ENCODE assay signal across 1 cellular context in genomic region chr6:44387346-44388134, GRCh38.
TF ChIP-seq lines count a peak whose summit lies in the region.

Gene CDC5L (plus strand): TSS chr6:44387706. CDS start chr6:44387824, 118 bp downstream.

TF ChIP-seq in HepG2, 621 proteins besides CTCF, POLR2A, EP300 and RAD21 (continued from another document and continues in another):
- TF ChIP-seq KIAA2018 (CRISPR knock-in tag; IDR thresholded peaks at IDR 0.05; ENCODE audit: borderline replicate concordance) (no peak), RFX1 (IDR thresholded peaks at IDR 0.05) (no peak), ZNF230 (CRISPR knock-in tag; IDR thresholded peaks at IDR 0.05) (0 out of 2 replicates have a peak, but pooled peaks have one; percentile 60), ARID2 (CRISPR knock-in tag; IDR thresholded peaks at IDR 0.05; ENCODE audit: borderline replicate concordance) (no peak), ZNF567 (CRISPR knock-in tag; IDR thresholded peaks at IDR 0.05; ENCODE audit: borderline replicate concordance) (no peak; the same call in none of the 2 replicates), KLF11 (CRISPR knock-in tag; IDR thresholded peaks at IDR 0.05) (no peak), WIZ (CRISPR knock-in tag; IDR thresholded peaks at IDR 0.05) (no peak; the same call in 1 of the 2 replicates), RBFOX2 (IDR thresholded peaks at IDR 0.05; ENCODE audit: low read depth, low read length) (peak; percentile 82), FOSL2 (CRISPR knock-in tag; IDR thresholded peaks at IDR 0.05) (peak; percentile 46; the same call in 1 of the 2 replicates), ZNF326 (CRISPR knock-in tag; IDR thresholded peaks at IDR 0.05; ENCODE audit: borderline replicate concordance) (no peak), THAP8 (CRISPR knock-in tag; IDR thresholded peaks at IDR 0.05; ENCODE audit: borderline replicate concordance) (peak; percentile 77), ZNF687 (CRISPR knock-in tag; IDR thresholded peaks at IDR 0.05) (peak; percentile 98), SP4 (CRISPR knock-in tag; IDR thresholded peaks at IDR 0.05) (peak; percentile 17), IKZF5 (CRISPR knock-in tag; IDR thresholded peaks at IDR 0.05) (peak; percentile 75; the same call in 1 of the 2 replicates), ZMYM2 (CRISPR knock-in tag; IDR thresholded peaks at IDR 0.05) (no peak), TGIF2 (CRISPR knock-in tag; IDR thresholded peaks at IDR 0.05) (peak; percentile 74), ELF4 (CRISPR knock-in tag; IDR thresholded peaks at IDR 0.05; ENCODE audit: borderline replicate concordance) (0 out of 2 replicates have a peak, but pooled peaks have one; percentile 62), SMAD3 (CRISPR knock-in tag; IDR thresholded peaks at IDR 0.05) (no peak; the same call in 1 of the 2 replicates), ZNF770 (CRISPR knock-in tag; IDR thresholded peaks at IDR 0.05) (peak; percentile 39; the same call in 1 of the 2 replicates), ZNF460 (CRISPR knock-in tag; IDR thresholded peaks at IDR 0.05; ENCODE audit: borderline replicate concordance) (no peak; the same call in 1 of the 2 replicates), MXD3 (CRISPR knock-in tag; IDR thresholded peaks at IDR 0.05) (peak; percentile 80; the same call in 1 of the 2 replicates), ZNF224 (CRISPR knock-in tag; IDR thresholded peaks at IDR 0.05) (peak; percentile 88; the same call in 1 of the 2 replicates), ZNF275 (CRISPR knock-in tag; IDR thresholded peaks at IDR 0.05; ENCODE audit: borderline replicate concordance) (peak; percentile 89; the same call in 1 of the 2 replicates), SOX6 (IDR thresholded peaks at IDR 0.05) (no peak), SOX6 (CRISPR knock-in tag; IDR thresholded peaks at IDR 0.05) (peak; percentile 81), DRAP1 (CRISPR knock-in tag; IDR thresholded peaks at IDR 0.05) (peak; percentile 87), TEF (CRISPR knock-in tag; IDR thresholded peaks at IDR 0.05) (no peak), MLX (CRISPR knock-in tag; IDR thresholded peaks at IDR 0.05) (peak; percentile 51; the same call in 1 of the 2 replicates), U2AF2 (IDR thresholded peaks at IDR 0.05; ENCODE audit: low read depth, low read length) (no peak), ZNF580 (CRISPR knock-in tag; IDR thresholded peaks at IDR 0.05; ENCODE audit: borderline replicate concordance, low read depth) (peak; percentile 81), TCF7L2 (IDR thresholded peaks at IDR 0.05; ENCODE audit: low read depth, low read length) (no peak), FOXO4 (CRISPR knock-in tag; conservative IDR thresholded peaks at IDR 0.05) (no peak), RBAK (CRISPR knock-in tag; IDR thresholded peaks at IDR 0.05) (no peak), NR2F6 (IDR thresholded peaks at IDR 0.05) (no peak; the same call in 1 of the 2 replicates), NR2F6 (CRISPR knock-in tag; IDR thresholded peaks at IDR 0.05) (peak; percentile 48; the same call in 1 of the 2 replicates), ZNF841 (CRISPR knock-in tag; IDR thresholded peaks at IDR 0.05; ENCODE audit: borderline replicate concordance) (no peak; the same call in 1 of the 2 replicates), ETV6 (CRISPR knock-in tag; conservative IDR thresholded peaks at IDR 0.05) (peak; percentile 84)
